In genomic region chr14:102817318-102817717, GRCh38 we compare ENCODE assay signal across 1 cellular context.
TF ChIP-seq lines count a peak whose summit lies in the region.

No MANE protein-coding gene starts in this region.

TF ChIP-seq in GM12878, 131 proteins besides CTCF, POLR2A, EP300 and RAD21:
- TF ChIP-seq USF2 (IDR thresholded peaks at IDR 0.05; ENCODE audit: borderline replicate concordance, low read depth, low read length): no peak
- TF ChIP-seq RELA (IDR thresholded peaks at IDR 0.05; ENCODE audit: borderline replicate concordance, partially characterized antibody): no peak
- no peak for TF ChIP-seq BCL11A (IDR thresholded peaks at IDR 0.05; ENCODE audit: low read depth, low read length)
- TF ChIP-seq, protein P1, sequence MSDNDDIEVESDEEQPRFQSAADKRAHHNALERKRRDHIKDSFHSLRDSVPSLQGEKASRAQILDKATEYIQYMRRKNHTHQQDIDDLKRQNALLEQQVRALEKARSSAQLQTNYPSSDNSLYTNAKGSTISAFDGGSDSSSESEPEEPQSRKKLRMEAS (IDR thresholded peaks at IDR 0.05; ENCODE audit: low read depth, low read length): no peak
- no peak for TF ChIP-seq ZNF274 (IDR thresholded peaks at IDR 0.05; ENCODE audit: insufficient read depth, insufficient read length)
- no peak for TF ChIP-seq BHLHE40 (IDR thresholded peaks at IDR 0.05; ENCODE audit: borderline replicate concordance in 1 of 2, low read depth in 2 of 2, low read length in 1 of 2)
- no peak for TF ChIP-seq NKRF (conservative IDR thresholded peaks at IDR 0.05)
- no peak for TF ChIP-seq TBL1XR1 (IDR thresholded peaks at IDR 0.05; ENCODE audit: low read depth, low read length)
- no peak for TF ChIP-seq SMC3 (IDR thresholded peaks at IDR 0.05; ENCODE audit: borderline replicate concordance, low read length)
- no peak for TF ChIP-seq MEF2B (IDR thresholded peaks at IDR 0.05; ENCODE audit: partially characterized antibody, poor library complexity, severe bottlenecking)
- no peak for TF ChIP-seq RUNX3 (IDR thresholded peaks at IDR 0.05; ENCODE audit: low read length)
- no peak for TF ChIP-seq SRF (IDR thresholded peaks at IDR 0.05; ENCODE audit: low read depth in 2 of 2, low read length in 2 of 2)
- TF ChIP-seq NBN (IDR thresholded peaks at IDR 0.05): no peak
- TF ChIP-seq FOS (IDR thresholded peaks at IDR 0.05; ENCODE audit: borderline replicate concordance, extremely low read depth, insufficient read length): no peak
- TF ChIP-seq ZNF687 (IDR thresholded peaks at IDR 0.05): no peak
